ENCODE assay signal across 1 cellular context in the genomic region with DNA sequence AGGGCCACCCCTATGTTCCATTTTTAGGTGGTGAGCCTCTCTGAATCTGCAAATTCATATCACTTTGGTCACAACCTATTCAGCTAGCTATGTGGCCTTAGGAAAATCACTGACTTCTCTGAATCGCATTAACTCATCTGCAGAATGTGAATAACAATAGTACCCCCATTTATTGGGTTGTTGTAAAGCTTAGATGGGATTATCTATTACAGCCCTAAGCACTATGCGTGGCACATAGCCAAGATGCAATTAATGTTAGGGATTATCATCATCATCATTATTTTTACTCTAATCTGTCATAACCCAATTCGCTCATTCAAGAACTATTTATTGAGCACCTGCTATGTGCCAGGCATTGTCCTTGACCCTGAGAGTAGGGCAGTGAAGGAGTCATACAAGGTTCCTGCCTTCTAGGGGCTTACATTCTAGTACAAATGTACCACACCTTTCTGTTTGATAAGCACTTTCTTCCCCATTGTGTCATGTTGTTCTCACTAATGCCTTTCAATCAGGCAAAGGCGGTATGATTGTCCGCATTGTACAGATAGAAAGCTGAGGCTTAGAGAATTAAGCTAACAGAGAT.
A peak's percentile ranks its signal among the peaks of the same experiment; 100 is the strongest.
TF ChIP-seq lines count a peak whose summit lies in the region.

No MANE protein-coding gene starts in this region.

TF ChIP-seq in K562, 482 proteins besides CTCF, POLR2A, EP300 and RAD21 (continued from another document):
- no peak for TF ChIP-seq HNRNPL (IDR thresholded peaks at IDR 0.05; ENCODE audit: low read depth, low read length)
- no peak for TF ChIP-seq XRCC4 (IDR thresholded peaks at IDR 0.05; ENCODE audit: extremely low read depth, insufficient read depth, insufficient read length)
- no peak for TF ChIP-seq THAP12 (CRISPR knock-in tag; IDR thresholded peaks at IDR 0.05)
- TF ChIP-seq ZBTB33 (CRISPR knock-in tag; IDR thresholded peaks at IDR 0.05): 0 out of 2 replicates have a peak, but pooled peaks have one; percentile 17
- no peak for TF ChIP-seq NR4A1 (CRISPR knock-in tag; IDR thresholded peaks at IDR 0.05)
- no peak for TF ChIP-seq NR4A1 (tag; IDR thresholded peaks at IDR 0.05)
- TF ChIP-seq PRPF4 (IDR thresholded peaks at IDR 0.05; ENCODE audit: insufficient read depth, low read depth, low read length, poor library complexity, severe bottlenecking): no peak
- TF ChIP-seq ZNF316 (IDR thresholded peaks at IDR 0.05): peak; percentile 69
- no peak for TF ChIP-seq DIDO1 (tag; IDR thresholded peaks at IDR 0.05; ENCODE audit: low read depth)
- no peak for TF ChIP-seq ETV5 (CRISPR knock-in tag; IDR thresholded peaks at IDR 0.05; ENCODE audit: low read depth)
- peak in 1 of 2 experiments; percentile 60; a peak in 1 of 4 replicates for TF ChIP-seq TRIM24 (IDR thresholded peaks at IDR 0.05)
- no peak for TF ChIP-seq ZNF224 (CRISPR knock-in tag; IDR thresholded peaks at IDR 0.05)
- no peak for TF ChIP-seq CBX1 (IDR thresholded peaks at IDR 0.05; ENCODE audit: low read depth)
